9 cellular contexts compared by ENCODE assay signal in genomic region chr6:41199427-41200246, GRCh38. TPM values are rescaled to one million over a fixed set of nuclear protein-coding genes. Genes with fewer than 3 reads are reported as not detected.
DNase-seq lines count a peak whose midpoint lies in the region; ATAC-seq, FAIRE-seq and TF ChIP-seq lines count a peak whose summit lies in the region.
"Had no signal": no experiment of that assay in that cellular context is flagged by ENCODE, and none has a peak within 500 bp of the region (broad histone marks: within the 10 kb centered on the region; RNA-seq: fewer than 3 reads in every experiment).

No MANE protein-coding gene starts in this region.

- peak overlapping the region; percentile 66 to 88 (median 85); a peak in 21 of 22 replicates for H3K9ac ChIP-seq in BLaER1 treated with 17β-estradiol and CSF1 and Interleukin-3, amounts not matched to agents 10 nM and 100 nM
- peak overlapping the region; percentile 55 for H3K9ac ChIP-seq in Loucy (ENCODE audit: low read depth, low read length, poor library complexity, severe bottlenecking)

- H3K27me3 ChIP-seq in BLaER1 treated with 17β-estradiol and CSF1 and Interleukin-3, amounts not matched to agents 10 nM and 100 nM: no peaks in the 10 kb centered on the region
- no peaks in the 10 kb centered on the region for H3K27me3 ChIP-seq in Loucy (ENCODE audit: insufficient read depth, low read length, poor library complexity, severe bottlenecking)
- H3K27me3 ChIP-seq in effector memory CD4-positive, alpha-beta T cell (replicated peaks; ENCODE audit: control insufficient read depth, insufficient read depth, low read length, poor library complexity, severe bottlenecking): no peaks in the 10 kb centered on the region

- H3K4me1 ChIP-seq in BLaER1 treated with 17β-estradiol and CSF1 and Interleukin-3, amounts not matched to agents 10 nM and 100 nM: peaks cover 35 to 92% (median 56%) of the 10 kb centered on the region in 10 experiments
- H3K4me1 ChIP-seq in Loucy (ENCODE audit: insufficient read depth, low read length, poor library complexity, severe bottlenecking): peaks cover 42% of the 10 kb centered on the region
- H3K4me1 ChIP-seq in effector memory CD4-positive, alpha-beta T cell (ENCODE audit: control insufficient read depth, insufficient read depth, low read length, poor library complexity, severe bottlenecking): peaks cover 45% of the 10 kb centered on the region

- no peak for TF ChIP-seq CTCF in Loucy (conservative IDR thresholded peaks at IDR 0.05; ENCODE audit: low read length)

- peak; percentile 35 for FAIRE-seq in GM19239 (lab: Jason Lieb, UNC)

- CTCF ChIA-PET in HEK293T (lab: Yijun Ruan, JAX): interaction anchor here (0.7 kb wide), 1 partner anchor 8 kb away, joined by 3 read pairs; no protein-coding TSS in a partner anchor

- H3F3A ChIP-seq in Loucy (ENCODE audit: low read depth): peaks cover 20% of the 10 kb centered on the region

- H2AFZ ChIP-seq in Loucy (ENCODE audit: low read length): peak overlapping the region; percentile 20

- peaks cover 0 to 18% (median 0%) of the 10 kb centered on the region in 11 experiments; a peak in 6 of 22 replicates for H3K9me3 ChIP-seq in BLaER1 treated with 17β-estradiol and CSF1 and Interleukin-3, amounts not matched to agents 10 nM and 100 nM (replicated peaks in 1 of 11)
- H3K9me3 ChIP-seq in Loucy (ENCODE audit: insufficient read depth, low read depth, low read length): no peaks in the 10 kb centered on the region
- no peaks in the 10 kb centered on the region for H3K9me3 ChIP-seq in effector memory CD4-positive, alpha-beta T cell (ENCODE audit: control insufficient read depth, low read length)
- H3K9me3 ChIP-seq: heart left ventricle had no signal

- H3K27ac ChIP-seq in BLaER1 treated with 17β-estradiol and CSF1 and Interleukin-3, amounts not matched to agents 10 nM and 100 nM: peak overlapping the region; percentile 78 to 98 (median 96)
- H3K27ac ChIP-seq in effector memory CD4-positive, alpha-beta T cell (ENCODE audit: insufficient read depth, low read length, poor library complexity, severe bottlenecking): peak overlapping the region; percentile 72

- H4K20me1 ChIP-seq in BLaER1 treated with 17β-estradiol and CSF1 and Interleukin-3, amounts not matched to agents 10 nM and 100 nM: no peaks in the 10 kb centered on the region
- H4K20me1 ChIP-seq in Loucy (ENCODE audit: insufficient read depth, low read length, poor library complexity, severe bottlenecking): no peaks in the 10 kb centered on the region

- H3K4me2 ChIP-seq in BLaER1 treated with 17β-estradiol and CSF1 and Interleukin-3, amounts not matched to agents 10 nM and 100 nM: peak overlapping the region; percentile 81 to 98 (median 93)
- H3K4me2 ChIP-seq in Loucy (ENCODE audit: low read depth, low read length, poor library complexity, severe bottlenecking): peak overlapping the region; percentile 73

- no peaks in the 10 kb centered on the region for H3K9me2 ChIP-seq in Loucy (replicated peaks; ENCODE audit: low read depth, low read length)

- peak overlapping the region in 8 of 10 experiments; percentile 27 to 68 (median 56); a peak in 13 of 20 replicates for H3K4me3 ChIP-seq in BLaER1 treated with 17β-estradiol and CSF1 and Interleukin-3, amounts not matched to agents 10 nM and 100 nM
- H3K4me3 ChIP-seq in Loucy (ENCODE audit: low read length, poor library complexity, severe bottlenecking): peak overlapping the region; percentile 62
- no peak overlapping the region for H3K4me3 ChIP-seq in effector memory CD4-positive, alpha-beta T cell (ENCODE audit: insufficient read depth, low read depth, low read length, poor library complexity, severe bottlenecking)
- H3K4me3 ChIP-seq: heart left ventricle had no signal

- POLR2A ChIA-PET in HEK293T (lab: Yijun Ruan, JAX): no interaction called here

- no peaks in the 10 kb centered on the region for H3K79me2 ChIP-seq in Loucy (ENCODE audit: insufficient read depth, low read length)

- ATAC-seq in sciatic nerve: no peak
- ATAC-seq in GM19328 (IDR thresholded peaks at IDR 0.05; ENCODE audit: unreplicated experiment): no peak

- peaks cover 0 to 40% (median 19%) of the 10 kb centered on the region in 11 experiments; a peak in 14 of 22 replicates for H3K36me3 ChIP-seq in BLaER1 treated with 17β-estradiol and CSF1 and Interleukin-3, amounts not matched to agents 10 nM and 100 nM
- no peaks in the 10 kb centered on the region for H3K36me3 ChIP-seq in Loucy (ENCODE audit: insufficient read depth, low read length)
- peaks cover 1% of the 10 kb centered on the region for H3K36me3 ChIP-seq in effector memory CD4-positive, alpha-beta T cell (ENCODE audit: control insufficient read depth, insufficient read depth, low read length)
- H3K36me3 ChIP-seq: heart left ventricle had no signal

- intact Hi-C loops in sciatic nerve (cut with DNase I): no loop called here

- no peak for DNase-seq in GM19239 (ENCODE audit: insufficient read length, low spot score)
- DNase-seq in effector memory CD4-positive, alpha-beta T cell: no peak
- no peak for DNase-seq in NCI-H146 treated with DMSO at 0.1 percent for 48 hours (lab: John Stamatoyannopoulos, UW; ENCODE audit: unreplicated experiment)
- no peak for DNase-seq in sciatic nerve (ENCODE audit: low spot score)
- DNase-seq in HEK293T (ENCODE audit: extremely low spot score): no peak

TF ChIP-seq in HEK293T, 16 proteins besides CTCF, POLR2A, EP300 and RAD21:
- TF ChIP-seq NFRKB (IDR thresholded peaks at IDR 0.05) (no peak), CTBP1 (IDR thresholded peaks at IDR 0.05; ENCODE audit: borderline replicate concordance) (no peak), ELF4 (IDR thresholded peaks at IDR 0.05) (no peak), L3MBTL2 (conservative IDR thresholded peaks at IDR 0.05) (no peak), FOXM1 (IDR thresholded peaks at IDR 0.05; ENCODE audit: borderline replicate concordance) (no peak), TARDBP (IDR thresholded peaks at IDR 0.05) (no peak), HDGF (IDR thresholded peaks at IDR 0.05; ENCODE audit: borderline replicate concordance) (no peak), PKNOX1 (IDR thresholded peaks at IDR 0.05) (no peak), ZNF384 (IDR thresholded peaks at IDR 0.05) (no peak), FOXA1 (IDR thresholded peaks at IDR 0.05) (no peak), ARNT (IDR thresholded peaks at IDR 0.05) (no peak), SP1 (IDR thresholded peaks at IDR 0.05) (no peak), FOXK2 (IDR thresholded peaks at IDR 0.05) (no peak), BHLHE40 (IDR thresholded peaks at IDR 0.05; ENCODE audit: borderline replicate concordance) (no peak), SUZ12 (IDR thresholded peaks at IDR 0.05) (no peak), LEF1 (IDR thresholded peaks at IDR 0.05; ENCODE audit: borderline replicate concordance) (no peak)

RNA-seq across cellular contexts. Expression of gene TREML2, which starts 1.3 kb away (rescaled TPM):
- 0.58 TPM for total RNA-seq in sciatic nerve

RNA-seq across cellular contexts. Expression of gene TREML4, which starts 28.5 kb away (rescaled TPM):
- not detected for total RNA-seq in sciatic nerve
- total RNA-seq: heart left ventricle had no signal

RNA-seq across cellular contexts. Expression of gene TREM2, which starts 36.7 kb away (rescaled TPM):
- total RNA-seq in sciatic nerve: 8.8 TPM

RNA-seq across cellular contexts. Expression of gene TREML1, which starts 45.5 kb away (rescaled TPM):
- 2.1 TPM for total RNA-seq in sciatic nerve
